Comparison of ENCODE assay signal across 19 cellular contexts in genomic region chr9:18610956-18611355, GRCh38.
DNase-seq lines count a peak whose midpoint lies in the region; ATAC-seq and TF ChIP-seq lines count a peak whose summit lies in the region.
"Had no signal": no experiment of that assay in that cellular context is flagged by ENCODE, and none has a peak within 500 bp of the region (broad histone marks: within the 10 kb centered on the region; RNA-seq: fewer than 3 reads in every experiment).

No MANE protein-coding gene starts in this region.

- DNase-seq in DMS153 treated with DMSO at 0.1 percent for 48 hours (lab: John Stamatoyannopoulos, UW; ENCODE audit: unreplicated experiment) (peak; percentile 68), NCI-H146 treated with DMSO at 0.1 percent for 48 hours (lab: John Stamatoyannopoulos, UW; ENCODE audit: unreplicated experiment) (peak; percentile 49), mucosa of gallbladder (ENCODE audit: low spot score) (peak; percentile 24), SW 1271 (lab: John Stamatoyannopoulos, UW) (no peak)
- no peak for DNase-seq in activated naive CD8-positive, alpha-beta T cell treated with anti-CD3 and anti-CD28 coated beads for 36 hours
- DNase-seq in activated CD4-positive, alpha-beta T cell treated with anti-CD3 and anti-CD28 coated beads for 48 hours = no peak
- DNase-seq: activated naive CD4-positive, alpha-beta T cell; AML-193; effector CD8-positive, alpha-beta T cell; GOT3; MV-4-11; NCI-H524; Peyer's patch; stimulated activated naive CD8-positive, alpha-beta T cell treated with anti-CD3 and anti-CD28 coated beads, Interleukin-15, Interleukin-2, amounts not matched to agents 100 U/mL and 50 U/mL, for 24 hours had no signal

- H3K36me3 Mint-ChIP-seq in brain = no peaks in the 10 kb centered on the region
- H3K36me3 Mint-ChIP-seq in activated naive CD8-positive, alpha-beta T cell treated with anti-CD3 and anti-CD28 coated beads for 36 hours = no peaks in the 10 kb centered on the region
- H3K36me3 Mint-ChIP-seq: memory B cell had no signal

- peak overlapping the region in 3 of 5 experiments; percentile 22 to 75 (median 52) for H3K27ac Mint-ChIP-seq in brain
- H3K27ac Mint-ChIP-seq in activated naive CD8-positive, alpha-beta T cell treated with anti-CD3 and anti-CD28 coated beads for 36 hours = no peak overlapping the region
- H3K27ac Mint-ChIP-seq: memory B cell; T-helper 1 cell treated with Interleukin-12 subunit alpha and Interleukin-12 subunit beta and Interleukin-4 antibody, amounts not matched to agents 30 μg/mL and 1 μg/mL, for 36 hours had no signal

- H3K4me1 Mint-ChIP-seq in brain = peaks cover 50% of the 10 kb centered on the region
- H3K4me1 Mint-ChIP-seq in activated naive CD8-positive, alpha-beta T cell treated with anti-CD3 and anti-CD28 coated beads for 36 hours = no peaks in the 10 kb centered on the region
- H3K4me1 Mint-ChIP-seq: memory B cell had no signal

- peaks cover 4% of the 10 kb centered on the region for H3K27me3 Mint-ChIP-seq in brain
- peaks cover 9% of the 10 kb centered on the region for H3K27me3 Mint-ChIP-seq in activated naive CD8-positive, alpha-beta T cell treated with anti-CD3 and anti-CD28 coated beads for 36 hours
- H3K27me3 Mint-ChIP-seq: memory B cell had no signal

- no peak for TF ChIP-seq CTCF in brain (conservative IDR thresholded peaks at IDR 0.05)

- no peak overlapping the region for H3K4me3 Mint-ChIP-seq in brain
- H3K4me3 Mint-ChIP-seq in activated naive CD8-positive, alpha-beta T cell treated with anti-CD3 and anti-CD28 coated beads for 36 hours = no peak overlapping the region
- H3K4me3 Mint-ChIP-seq: memory B cell; T-helper 1 cell treated with Interleukin-12 subunit alpha and Interleukin-12 subunit beta and Interleukin-4 antibody, amounts not matched to agents 30 μg/mL and 1 μg/mL, for 36 hours had no signal

- H3K9me3 Mint-ChIP-seq in brain = peaks cover 0 to 4% (median 3%) of the 10 kb centered on the region in 5 experiments
- H3K9me3 Mint-ChIP-seq in activated naive CD8-positive, alpha-beta T cell treated with anti-CD3 and anti-CD28 coated beads for 36 hours = no peaks in the 10 kb centered on the region
- H3K9me3 Mint-ChIP-seq: T-helper 1 cell treated with Interleukin-12 subunit alpha and Interleukin-12 subunit beta and Interleukin-4 antibody, amounts not matched to agents 30 μg/mL and 1 μg/mL, for 36 hours had no signal

- no peak for ATAC-seq in GM19397 (IDR thresholded peaks at IDR 0.05; ENCODE audit: unreplicated experiment)
- ATAC-seq: activated CD4-positive, CD25-positive, alpha-beta regulatory T cell treated with anti-CD3 and anti-CD28 coated beads, Interleukin-2, amount 50 U/mL, for 24 hours; stimulated activated naive CD8-positive, alpha-beta T cell treated with anti-CD3 and anti-CD28 coated beads, Interleukin-15, Interleukin-2, amounts not matched to agents 100 U/mL and 50 U/mL, for 24 hours had no signal

Comparison
In these comparisons a context has a peak if more than half of its experiments do, and no peak if none do; other contexts are left out.
1. DNase-seq: peak in DMS153 treated with DMSO at 0.1 percent for 48 hours (single experiment), NCI-H146 treated with DMSO at 0.1 percent for 48 hours (single experiment) and mucosa of gallbladder (single experiment); none in activated naive CD8-positive, alpha-beta T cell treated with anti-CD3 and anti-CD28 coated beads for 36 hours (single experiment), SW 1271 (0 of 2) and activated CD4-positive, alpha-beta T cell treated with anti-CD3 and anti-CD28 coated beads for 48 hours (single experiment).